ENCODE assay signal across 7 cellular contexts in the genomic region with DNA sequence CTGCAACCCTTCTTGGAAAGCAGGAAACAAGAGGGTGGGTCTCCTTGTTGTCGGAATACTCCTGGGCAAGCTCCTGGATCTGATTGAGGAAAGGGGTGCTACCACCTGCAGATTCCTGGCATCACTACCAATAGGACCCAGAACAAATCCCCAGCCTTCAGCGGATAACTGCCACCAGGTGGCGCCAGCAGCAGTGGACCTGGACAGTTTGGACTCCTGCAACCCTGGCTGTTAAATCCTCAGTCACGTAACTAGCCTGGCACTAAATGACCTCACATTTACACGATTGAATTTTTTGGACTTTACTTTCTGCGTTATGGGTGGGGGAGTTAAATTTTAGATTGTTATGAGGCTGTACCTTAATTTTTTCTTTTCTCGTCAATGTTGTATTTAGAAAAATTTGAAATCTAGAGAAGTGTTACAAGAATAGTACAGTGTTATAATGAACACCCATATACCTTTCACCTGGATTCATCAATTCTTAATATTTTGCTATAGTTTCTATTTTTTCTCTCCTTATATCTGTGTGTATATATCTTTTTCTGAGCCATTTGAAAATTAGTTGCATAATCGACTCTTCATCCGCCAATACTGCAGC.
DNase-seq lines count a peak whose midpoint lies in the region; FAIRE-seq and TF ChIP-seq lines count a peak whose summit lies in the region.

No MANE protein-coding gene starts in this region.

- no peaks in the 10 kb centered on the region for H4K20me1 ChIP-seq in hepatocyte (ENCODE audit: insufficient read depth, poor library complexity, severe bottlenecking)

- no peak overlapping the region for H3K9ac ChIP-seq in adipocyte (ENCODE audit: low read length)

- FAIRE-seq in RCC 7860 (lab: Jason Lieb, UNC), result no peak

- no peaks in the 10 kb centered on the region for H3K9me3 ChIP-seq in adipocyte (ENCODE audit: control insufficient read depth, low read length)
- H3K9me3 ChIP-seq in hepatocyte (ENCODE audit: low read depth), result no peaks in the 10 kb centered on the region

- TF ChIP-seq CTCF in GM12801 (IDR thresholded peaks at IDR 0.05; ENCODE audit: extremely low read depth, insufficient read length) (peak; percentile 60), LNCaP clone FGC (IDR thresholded peaks at IDR 0.05; ENCODE audit: control insufficient read depth, extremely low read depth, insufficient read depth) (peak; percentile 94), hepatocyte (IDR thresholded peaks at IDR 0.05; ENCODE audit: poor library complexity) (peak; percentile 83)

- no peak overlapping the region for H3K4me3 ChIP-seq in LNCaP clone FGC (ENCODE audit: low read depth, low read length)
- H3K4me3 ChIP-seq in adipocyte (ENCODE audit: low read length), result no peak overlapping the region
- no peak overlapping the region for H3K4me3 ChIP-seq in hepatocyte

- H3K36me3 ChIP-seq in adipocyte (ENCODE audit: control insufficient read depth, insufficient read depth, low read length, severe bottlenecking) (no peaks in the 10 kb centered on the region), hepatocyte (replicated peaks; ENCODE audit: insufficient read depth, low read depth) (no peaks in the 10 kb centered on the region)

- DNase-seq in H4 (ENCODE audit: low spot score), result peak; percentile 71
- DNase-seq in LNCaP clone FGC (ENCODE audit: low read depth), result peak; percentile 38
- DNase-seq in RCC 7860 (ENCODE audit: low spot score), result peak; percentile 36
- DNase-seq in adipocyte (ENCODE audit: low read depth), result peak; percentile 87
- peak; percentile 86 for DNase-seq in hepatocyte (ENCODE audit: low spot score)
- DNase-seq in smooth muscle cell of the brain vasculature (ENCODE audit: low read depth, low spot score), result peak; percentile 43

- no peaks in the 10 kb centered on the region for H3K79me2 ChIP-seq in hepatocyte

- no peaks in the 10 kb centered on the region for H3K9me2 ChIP-seq in hepatocyte (replicated peaks; ENCODE audit: insufficient read depth)

- no peak overlapping the region for H3K4me2 ChIP-seq in hepatocyte

- 38% methylated on average over 9 of the region's 9 CpGs for WGBS in hepatocyte (ENCODE audit: low lambda C conversion rate, missing lambda C conversion rate)

- H3K27me3 ChIP-seq in adipocyte (replicated peaks; ENCODE audit: control insufficient read depth, insufficient read depth, low read length) (peaks cover 21% of the 10 kb centered on the region), hepatocyte (no peaks in the 10 kb centered on the region)

- no peak overlapping the region for H3K27ac ChIP-seq in hepatocyte

- no peak overlapping the region for H2AFZ ChIP-seq in hepatocyte

- H3K4me1 ChIP-seq in adipocyte (ENCODE audit: control insufficient read depth, insufficient read depth, low read length) (no peaks in the 10 kb centered on the region), hepatocyte (ENCODE audit: insufficient read depth) (no peaks in the 10 kb centered on the region)

Comparison
In these comparisons a context has a peak if more than half of its experiments do, and no peak if none do; other contexts are left out.
1. DNase-seq: peak in every context shown above with its lines; median percentile 87 in adipocyte; 86 in hepatocyte; 71 in H4; 43 in smooth muscle cell of the brain vasculature; 38 in LNCaP clone FGC; 36 in RCC 7860.